ENCODE assay signal across 21 cellular contexts in the genomic region with DNA sequence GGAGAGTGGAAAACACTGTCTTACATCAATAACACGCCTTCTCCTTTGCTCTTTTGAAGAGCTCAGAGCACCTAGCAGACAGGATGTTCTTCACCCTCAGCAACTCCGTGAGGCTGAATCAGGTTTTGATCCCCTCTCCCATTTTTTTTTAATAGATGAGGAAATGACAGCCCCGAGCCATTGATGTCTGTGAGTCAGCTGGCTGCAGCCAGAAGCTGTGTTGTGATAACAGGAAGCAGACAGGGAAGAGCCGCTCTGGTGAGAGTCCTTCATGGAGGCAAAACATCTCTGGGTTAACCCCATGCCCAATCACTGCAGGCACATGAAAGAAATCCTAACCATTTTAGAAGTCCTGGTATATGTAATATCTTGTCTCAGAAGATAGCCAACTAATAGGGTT.
DNase-seq lines count a peak whose midpoint lies in the region; ATAC-seq, FAIRE-seq and TF ChIP-seq lines count a peak whose summit lies in the region.
"Had no signal": no experiment of that assay in that cellular context is flagged by ENCODE, and none has a peak within 500 bp of the region (broad histone marks: within the 10 kb centered on the region; RNA-seq: fewer than 3 reads in every experiment).

No MANE protein-coding gene starts in this region.

- H3K4me1 ChIP-seq in BE2C = no peaks in the 10 kb centered on the region
- peaks cover 36% of the 10 kb centered on the region for H3K4me1 ChIP-seq in mesodermal cell (ENCODE audit: control insufficient read depth, insufficient read depth, low read length, poor library complexity, severe bottlenecking)
- H3K4me1 ChIP-seq: Caco-2, suprapubic skin had no signal

- peak overlapping the region; percentile 68 for H3K27ac ChIP-seq in mesodermal cell (ENCODE audit: low read depth, low read length, severe bottlenecking)
- H3K27ac ChIP-seq: KMS-11, RWPE1, suprapubic skin had no signal

- H3K4me3 ChIP-seq in BE2C (ENCODE audit: low read depth, low read length) (no peak overlapping the region), MG63 (no peak overlapping the region), mesodermal cell (ENCODE audit: extremely low read depth, insufficient read depth, low read length, poor library complexity, severe bottlenecking) (no peak overlapping the region)
- H3K4me3 ChIP-seq: suprapubic skin had no signal

- no peak for TF ChIP-seq CTCF in BE2C (IDR thresholded peaks at IDR 0.05; ENCODE audit: low read depth, low read length)
- no peak for TF ChIP-seq CTCF in chondrocyte (IDR thresholded peaks at IDR 0.05)

- ATAC-seq in GM18520 (IDR thresholded peaks at IDR 0.05; ENCODE audit: unreplicated experiment) (no peak), HG02678 (IDR thresholded peaks at IDR 0.05; ENCODE audit: unreplicated experiment) (no peak)

- 80 to 92% methylated on average over 1 to 2 of the region's 4 CpGs for WGBS in mesodermal cell (ENCODE audit: insufficient coverage in 2 of 2), 2 experiments

- H3K36me3 ChIP-seq in BE2C (no peaks in the 10 kb centered on the region), MG63 (no peaks in the 10 kb centered on the region), mesodermal cell (ENCODE audit: control insufficient read depth, insufficient read depth, low read length) (no peaks in the 10 kb centered on the region)
- H3K36me3 ChIP-seq: suprapubic skin had no signal

- TF ChIP-seq POLR2A in GM12892 (IDR thresholded peaks at IDR 0.05; ENCODE audit: low read depth, low read length) = no peak

- H3K27me3 ChIP-seq in BE2C (no peaks in the 10 kb centered on the region), MG63 (no peaks in the 10 kb centered on the region)
- H3K27me3 ChIP-seq: suprapubic skin had no signal

- DNase-seq in BE2C (peak; percentile 19), MG63 (peak; percentile 90), chondrocyte (ENCODE audit: low spot score) (no peak), GM12892 (ENCODE audit: insufficient read length) (no peak), NCI-H1694 treated with DMSO at 0.1 percent for 48 hours (lab: John Stamatoyannopoulos, UW) (no peak)
- DNase-seq: activated CD4-positive, alpha-beta T cell treated with anti-CD3 and anti-CD28 coated beads, Interleukin-2, amount 50 U/mL, for 48 hours; activated T-cell treated with anti-CD3 and anti-CD28 coated beads, Interleukin-2, amount 50 U/mL, for 1 hour; Caco-2; GOT3; hippocampal formation; NCI-H1105 treated with DMSO at 0.1 percent for 48 hours; NCI-H2227 treated with DMSO at 0.1 percent for 48 hours; nucleus accumbens; stimulated activated CD4-positive, alpha-beta T cell treated with anti-CD3 and anti-CD28 coated beads, Interleukin-4, amount 100 ng/mL, for 1 hour had no signal

- H3K4me3 Mint-ChIP-seq in chondrocyte (ENCODE audit: unreplicated experiment) = no peak overlapping the region
- H3K4me3 Mint-ChIP-seq: activated naive CD4-positive, alpha-beta T cell treated with anti-CD3 and anti-CD28 coated beads, Interleukin-2, amount 50 U/mL, for 24 hours had no signal

- H3K27me3 Mint-ChIP-seq in chondrocyte (ENCODE audit: low read depth) = no peaks in the 10 kb centered on the region
- H3K27me3 Mint-ChIP-seq: activated naive CD4-positive, alpha-beta T cell treated with anti-CD3 and anti-CD28 coated beads, Interleukin-2, amount 50 U/mL, for 24 hours had no signal

- no peaks in the 10 kb centered on the region for H3K9me3 ChIP-seq in BE2C
- H3K9me3 ChIP-seq in MG63 = peaks cover 3% of the 10 kb centered on the region; the same call in 1 of the 2 replicates
- H3K9me3 ChIP-seq in mesodermal cell (ENCODE audit: control insufficient read depth, low read length) = no peaks in the 10 kb centered on the region
- H3K9me3 ChIP-seq: Caco-2, suprapubic skin had no signal

- H3K9me3 Mint-ChIP-seq in chondrocyte (ENCODE audit: low read depth) = no peaks in the 10 kb centered on the region

- peaks cover 58% of the 10 kb centered on the region for H3K4me1 Mint-ChIP-seq in chondrocyte (ENCODE audit: low read depth)
- H3K4me1 Mint-ChIP-seq: activated naive CD4-positive, alpha-beta T cell treated with anti-CD3 and anti-CD28 coated beads, Interleukin-2, amount 50 U/mL, for 24 hours had no signal

- peak overlapping the region; percentile 85 for H3K27ac Mint-ChIP-seq in chondrocyte (ENCODE audit: unreplicated experiment)
- H3K27ac Mint-ChIP-seq: activated naive CD4-positive, alpha-beta T cell treated with anti-CD3 and anti-CD28 coated beads, Interleukin-2, amount 50 U/mL, for 24 hours had no signal

- no peak for FAIRE-seq in GM12892 (lab: Jason Lieb, UNC)

- no peaks in the 10 kb centered on the region for H3K36me3 Mint-ChIP-seq in chondrocyte (ENCODE audit: low read depth)
- H3K36me3 Mint-ChIP-seq: activated naive CD4-positive, alpha-beta T cell treated with anti-CD3 and anti-CD28 coated beads, Interleukin-2, amount 50 U/mL, for 24 hours had no signal

Comparison
In these comparisons a context has a peak if more than half of its experiments do, and no peak if none do; other contexts are left out.
1. DNase-seq: peak in BE2C (single experiment) and MG63 (single experiment); none in chondrocyte (single experiment), GM12892 (single experiment) and NCI-H1694 treated with DMSO at 0.1 percent for 48 hours (single experiment).